14 cellular contexts compared by ENCODE assay signal in genomic region chr3:113268917-113269316, GRCh38. TPM values are rescaled to one million over a fixed set of nuclear protein-coding genes. Genes with fewer than 3 reads are reported as not detected.
"Had no signal": no experiment of that assay in that cellular context is flagged by ENCODE, and none has a peak within 500 bp of the region (broad histone marks: within the 10 kb centered on the region; RNA-seq: fewer than 3 reads in every experiment).

No MANE protein-coding gene starts in this region.

- H3K4me3 Mint-ChIP-seq: activated CD4-positive, alpha-beta T cell treated with anti-CD3 and anti-CD28 coated beads, Interleukin-2, amount 10 ng/mL, durations not matched to agents 24 days and 14 days; activated CD8-positive, alpha-beta T cell treated with anti-CD3 and anti-CD28 coated beads, Interleukin-2, amount 10 ng/mL, durations not matched to agents 7 days and 5 days; activated naive CD4-positive, alpha-beta T cell treated with anti-CD3 and anti-CD28 coated beads, Interleukin-2, amount 50 U/mL, for 24 hours; naive B cell; stimulated activated effector memory CD8-positive, alpha-beta T cell treated with anti-CD3 and anti-CD28 coated beads, Interleukin-12 subunit alpha, Interleukin-12 subunit beta, amount 100 ng/mL, for 72 hours had no signal

- H3K36me3 Mint-ChIP-seq: activated naive CD4-positive, alpha-beta T cell treated with anti-CD3 and anti-CD28 coated beads, Interleukin-2, amount 50 U/mL, for 24 hours; naive B cell; stimulated activated effector memory CD8-positive, alpha-beta T cell treated with anti-CD3 and anti-CD28 coated beads, Interleukin-12 subunit alpha, Interleukin-12 subunit beta, amount 100 ng/mL, for 72 hours had no signal

- H3K9me3 Mint-ChIP-seq: activated CD4-positive, alpha-beta T cell treated with anti-CD3 and anti-CD28 coated beads, Interleukin-2, amount 10 ng/mL, durations not matched to agents 24 days and 14 days; activated naive CD4-positive, alpha-beta T cell treated with anti-CD3 and anti-CD28 coated beads, Interleukin-2, amount 50 U/mL, for 24 hours; naive B cell; stimulated activated effector memory CD8-positive, alpha-beta T cell treated with anti-CD3 and anti-CD28 coated beads, Interleukin-12 subunit alpha, Interleukin-12 subunit beta, amount 100 ng/mL, for 72 hours had no signal

- H3K27ac ChIP-seq: adrenal gland, left lung, tibial artery, vagina had no signal

- H3K27me3 ChIP-seq: adrenal gland, left lung, tibial artery, vagina had no signal

- H3K4me1 ChIP-seq: adrenal gland, left lung had no signal

- H3K36me3 ChIP-seq: adrenal gland, left lung had no signal

- H3K27ac Mint-ChIP-seq: activated CD4-positive, alpha-beta T cell treated with anti-CD3 and anti-CD28 coated beads, Interleukin-2, amount 10 ng/mL, durations not matched to agents 24 days and 14 days; activated CD8-positive, alpha-beta T cell treated with anti-CD3 and anti-CD28 coated beads, Interleukin-2, amount 10 ng/mL, durations not matched to agents 7 days and 5 days; activated naive CD4-positive, alpha-beta T cell treated with anti-CD3 and anti-CD28 coated beads, Interleukin-2, amount 50 U/mL, for 24 hours; stimulated activated effector memory CD8-positive, alpha-beta T cell treated with anti-CD3 and anti-CD28 coated beads, Interleukin-12 subunit alpha, Interleukin-12 subunit beta, amount 100 ng/mL, for 72 hours had no signal

- DNase-seq: activated CD4-positive, alpha-beta T cell treated with anti-CD3 and anti-CD28 coated beads, Interleukin-2, amount 10 ng/mL, durations not matched to agents 24 days and 14 days; activated CD4-positive, CD25-positive, alpha-beta regulatory T cell; activated CD8-positive, alpha-beta memory T cell treated with anti-CD3 and anti-CD28 coated beads, Interleukin-2, amount 50 U/mL, for 4 hours; activated CD8-positive, alpha-beta T cell treated with anti-CD3 and anti-CD28 coated beads, Interleukin-2, amount 10 ng/mL, durations not matched to agents 7 days and 5 days; activated effector memory CD4-positive, alpha-beta T cell treated with anti-CD3 and anti-CD28 coated beads, Interleukin-2, amount 50 U/mL, for 16 hours; activated T-cell treated with anti-CD3 and anti-CD28 coated beads, Interleukin-2, amount 50 U/mL, for 48 hours; adrenal gland; left lung; naive B cell; tibial artery had no signal

- H3K4me3 ChIP-seq: adrenal gland, left lung, tibial artery, vagina had no signal

- H3K27me3 Mint-ChIP-seq: activated naive CD4-positive, alpha-beta T cell treated with anti-CD3 and anti-CD28 coated beads, Interleukin-2, amount 50 U/mL, for 24 hours had no signal

- H3K9me3 ChIP-seq: adrenal gland, left lung, tibial artery, vagina had no signal

- H3K4me1 Mint-ChIP-seq: activated naive CD4-positive, alpha-beta T cell treated with anti-CD3 and anti-CD28 coated beads, Interleukin-2, amount 50 U/mL, for 24 hours; naive B cell; stimulated activated effector memory CD8-positive, alpha-beta T cell treated with anti-CD3 and anti-CD28 coated beads, Interleukin-12 subunit alpha, Interleukin-12 subunit beta, amount 100 ng/mL, for 72 hours had no signal

RNA-seq across cellular contexts. Expression of gene BOC, which starts 57.6 kb away (rescaled TPM):
- total RNA-seq: activated CD8-positive, alpha-beta T cell treated with anti-CD3 and anti-CD28 coated beads, Interleukin-2, amount 10 ng/mL, durations not matched to agents 7 days and 5 days; mononuclear cell had no signal
